In genomic region chr19:11486661-11487503, GRCh38 we compare ENCODE assay signal across 25 cellular contexts. TPM values are rescaled to one million over a fixed set of nuclear protein-coding genes. Genes with fewer than 3 reads are reported as not detected.
"Had no signal": no experiment of that assay in that cellular context is flagged by ENCODE, and none has a peak within 500 bp of the region (broad histone marks: within the 10 kb centered on the region; RNA-seq: fewer than 3 reads in every experiment).

No MANE protein-coding gene starts in this region.

- H3K4me3 ChIP-seq: SJSA1, SK-N-MC had no signal

- FAIRE-seq: RCC 7860 had no signal

- DNase-seq: IMR-90, Kasumi-1, MM.1S, NCI-H1092 treated with DMSO at 0.1 percent for 48 hours, NCI-H1417, NCI-H1436 treated with DMSO at 0.1 percent for 48 hours, NCI-H1694, NCI-H1930, NCI-H2081, NCI-H2107, NCI-H2227 treated with DMSO at 0.1 percent for 48 hours, NCI-H524, NCI-H69, NCI-H774, Right ventricle myocardium superior, RPMI8226, SIG-M5, T-helper 1 cell had no signal

- H3K4me2 ChIP-seq: KMS-11 had no signal

- H3K9ac ChIP-seq: KMS-11 had no signal

- H3K27ac ChIP-seq: KMS-11, SJSA1, SK-N-MC had no signal

RNA-seq across cellular contexts. Expression of gene ELAVL3, which starts 6.0 kb away (rescaled TPM):
- total RNA-seq: HT-29, IMR-90, M059J, NCI-H460 had no signal
- polyA plus RNA-seq: IMR-90 had no signal

RNA-seq across cellular contexts. Expression of gene CNN1, which starts 51.8 kb away (rescaled TPM):
- total RNA-seq: HT-29, NCI-H460 had no signal
